ENCODE assay signal across 8 cellular contexts in genomic region chr4:153651041-153651960, GRCh38. TPM values are rescaled to one million over a fixed set of nuclear protein-coding genes. Genes with fewer than 3 reads are reported as not detected.
DNase-seq lines count a peak whose midpoint lies in the region; ATAC-seq and TF ChIP-seq lines count a peak whose summit lies in the region.

No MANE protein-coding gene starts in this region.

- TF ChIP-seq CTCF in foreskin keratinocyte (conservative IDR thresholded peaks at IDR 0.05): no peak

- DNase-seq in NK-92 treated with Interleukin-12 subunit alpha and Interleukin-12 subunit beta, amount 100 ng/mL, for 24 hours (lab: John Stamatoyannopoulos, UW): peak; percentile 14
- DNase-seq in NK-92 (lab: John Stamatoyannopoulos, UW; ENCODE audit: unreplicated experiment) (no peak), activated T-cell treated with anti-CD3 and anti-CD28 coated beads for 24 hours (ENCODE audit: low read depth) (peak; percentile 20), foreskin keratinocyte (no peak), iPS-NIHi7 (ENCODE audit: extremely low spot score) (no peak), KG1 (lab: John Stamatoyannopoulos, UW) (no peak)
- DNase-seq in stimulated activated CD4-positive, alpha-beta T cell treated with anti-CD3 and anti-CD28 coated beads, Interleukin-15, amount 100 ng/mL, for 24 hours: peak; percentile 67

- H3K27me3 ChIP-seq in foreskin keratinocyte: no peaks in the 10 kb centered on the region

- ATAC-seq in foreskin keratinocyte (peak; percentile 39), GM19467 (IDR thresholded peaks at IDR 0.05; ENCODE audit: unreplicated experiment) (no peak)

- H3K27ac ChIP-seq in foreskin keratinocyte: peak overlapping the region; percentile 88

- peaks cover 12% of the 10 kb centered on the region for H3K4me1 ChIP-seq in foreskin keratinocyte

RNA-seq across cellular contexts. Expression of gene TLR2, which starts 32.8 kb away (rescaled TPM):
- total RNA-seq in foreskin keratinocyte: 3.5 and 4.4 TPM in 2 replicates
- 2.0 and 2.1 TPM in 2 replicates for polyA plus RNA-seq in foreskin keratinocyte

Comparison
In these comparisons a context has a peak if more than half of its experiments do, and no peak if none do; other contexts are left out.
1. DNase-seq: peak in NK-92 treated with Interleukin-12 subunit alpha and Interleukin-12 subunit beta, amount 100 ng/mL, for 24 hours (single experiment), activated T-cell treated with anti-CD3 and anti-CD28 coated beads for 24 hours (single experiment) and stimulated activated CD4-positive, alpha-beta T cell treated with anti-CD3 and anti-CD28 coated beads, Interleukin-15, amount 100 ng/mL, for 24 hours (single experiment); none in NK-92 (single experiment), foreskin keratinocyte (0 of 2), iPS-NIHi7 (single experiment) and KG1 (single experiment).